8 cellular contexts compared by ENCODE assay signal in genomic region chr1:147890177-147890790, GRCh38. TPM values are rescaled to one million over a fixed set of nuclear protein-coding genes. Genes with fewer than 3 reads are reported as not detected.
DNase-seq lines count a peak whose midpoint lies in the region; ATAC-seq and TF ChIP-seq lines count a peak whose summit lies in the region.

No MANE protein-coding gene starts in this region.

- POLR2A ChIA-PET in HEK293 (lab: Yijun Ruan, JAX): no interaction called here

- TF ChIP-seq CTCF in HEK293 (tag by site-specific recombination; IDR thresholded peaks at IDR 0.05): peak; percentile 82
- TF ChIP-seq CTCF in endothelial cell (IDR thresholded peaks at IDR 0.05; ENCODE audit: unreplicated experiment): peak; percentile 80

- H3K9me3 Mint-ChIP-seq in endothelial cell (ENCODE audit: unreplicated experiment): no peaks in the 10 kb centered on the region

- H3K4me1 Mint-ChIP-seq in endothelial cell (ENCODE audit: unreplicated experiment): peaks cover 15% of the 10 kb centered on the region

- no peak for ATAC-seq in GM21717 (IDR thresholded peaks at IDR 0.05; ENCODE audit: unreplicated experiment)

- peak; percentile 88 for DNase-seq in DMS53 (lab: John Stamatoyannopoulos, UW)
- DNase-seq in NCI-H69 (lab: John Stamatoyannopoulos, UW): peak; percentile 77
- peak; percentile 73 to 80 for DNase-seq in activated CD4-positive, alpha-beta T cell treated with anti-CD3 and anti-CD28 coated beads, Interleukin-2, amount 50 U/mL, for 48 hours
- DNase-seq in endothelial cell (ENCODE audit: low spot score): peak; percentile 92
- peak; percentile 65 for DNase-seq in mucosa of gallbladder (ENCODE audit: low spot score)
- peak; percentile 41 for DNase-seq in stimulated activated naive CD4-positive, alpha-beta T cell treated with Interleukin-2 at 50 U/mL for 16 hours (lab: John Stamatoyannopoulos, UW)

- H3K27ac Mint-ChIP-seq in endothelial cell (ENCODE audit: unreplicated experiment): no peak overlapping the region

- H3K4me3 ChIP-seq in HEK293 (ENCODE audit: low read depth, low read length): no peak overlapping the region

- no peak overlapping the region for H3K4me3 Mint-ChIP-seq in endothelial cell (ENCODE audit: unreplicated experiment)

- H3K27ac ChIP-seq in HEK293 (ENCODE audit: extremely low read depth, low read depth, low read length): no peak overlapping the region

- no peaks in the 10 kb centered on the region for H3K27me3 Mint-ChIP-seq in endothelial cell (ENCODE audit: unreplicated experiment)

- no peaks in the 10 kb centered on the region for H3K36me3 ChIP-seq in HEK293 (ENCODE audit: control insufficient read depth in 2 of 2, insufficient read depth in 1 of 2, low read length in 2 of 2)

- H3K9me3 ChIP-seq in HEK293 (ENCODE audit: control insufficient read depth, insufficient read depth, low read depth, low read length): no peaks in the 10 kb centered on the region

- H3K4me1 ChIP-seq in HEK293 (ENCODE audit: control insufficient read depth, insufficient read depth, low read length): no peaks in the 10 kb centered on the region

- H3K36me3 Mint-ChIP-seq in endothelial cell (ENCODE audit: low read depth, unreplicated experiment): no peaks in the 10 kb centered on the region

- CTCF ChIA-PET in HEK293 (lab: Yijun Ruan, JAX): interaction anchor here (0.6 to 4.7 kb wide), 8 partner anchors 13 to 616 kb away, joined by 3 to 71 read pairs (median 3); no protein-coding TSS in a partner anchor

TF ChIP-seq in HEK293, 187 proteins besides CTCF, POLR2A, EP300 and RAD21:
- TF ChIP-seq ZNF664 (tag by site-specific recombination; IDR thresholded peaks at IDR 0.05) (no peak), KLF8 (tag by site-specific recombination; IDR thresholded peaks at IDR 0.05) (0 out of 2 replicates have a peak, but pooled peaks have one; percentile 8), ZNF366 (tag by site-specific recombination; conservative IDR thresholded peaks at IDR 0.05) (0 out of 2 replicates have a peak, but pooled peaks have one; percentile 15), SCRT2 (tag by site-specific recombination; IDR thresholded peaks at IDR 0.05) (peak; percentile 50), ZSCAN30 (tag by site-specific recombination; IDR thresholded peaks at IDR 0.05) (peak; percentile 79; the same call in 1 of the 2 replicates), ZBTB26 (tag by site-specific recombination; optimal IDR thresholded peaks at IDR 0.05) (no peak), PRDM6 (tag by site-specific recombination; IDR thresholded peaks at IDR 0.05) (no peak), ZFHX2 (tag by site-specific recombination; conservative IDR thresholded peaks at IDR 0.05) (peak; percentile 40; the same call in 1 of the 2 replicates), ZNF335 (tag by site-specific recombination; conservative IDR thresholded peaks at IDR 0.05) (0 out of 2 replicates have a peak, but pooled peaks have one; percentile 16), ZNF2 (tag by site-specific recombination; IDR thresholded peaks at IDR 0.05) (peak; percentile 60; the same call in 1 of the 2 replicates), ZNF654 (tag by site-specific recombination; IDR thresholded peaks at IDR 0.05; ENCODE audit: low read depth) (peak; percentile 84), ZNF324 (tag by site-specific recombination; IDR thresholded peaks at IDR 0.05) (0 out of 2 replicates have a peak, but pooled peaks have one; percentile 23), ZNF701 (tag by site-specific recombination; IDR thresholded peaks at IDR 0.05) (no peak)

RNA-seq across cellular contexts. Expression of gene GJA8, which starts 12.3 kb away (rescaled TPM):
- total RNA-seq in endothelial cell (ENCODE audit: unreplicated experiment) (not detected), mucosa of gallbladder (not detected)

RNA-seq across cellular contexts. Expression of gene GPR89B, which starts 37.9 kb away (rescaled TPM):
- 13.5 TPM for total RNA-seq in endothelial cell (ENCODE audit: unreplicated experiment)
- total RNA-seq in mucosa of gallbladder: 12.6 TPM

Comparison
In these comparisons a context has a peak if more than half of its experiments do, and no peak if none do; other contexts are left out.
1. DNase-seq: peak in every context shown above with its lines; median percentile 92 in endothelial cell; 88 in DMS53; 77 in NCI-H69; 76 in activated CD4-positive, alpha-beta T cell treated with anti-CD3 and anti-CD28 coated beads, Interleukin-2, amount 50 U/mL, for 48 hours; 65 in mucosa of gallbladder; 41 in stimulated activated naive CD4-positive, alpha-beta T cell treated with Interleukin-2 at 50 U/mL for 16 hours.